In the genomic region with DNA sequence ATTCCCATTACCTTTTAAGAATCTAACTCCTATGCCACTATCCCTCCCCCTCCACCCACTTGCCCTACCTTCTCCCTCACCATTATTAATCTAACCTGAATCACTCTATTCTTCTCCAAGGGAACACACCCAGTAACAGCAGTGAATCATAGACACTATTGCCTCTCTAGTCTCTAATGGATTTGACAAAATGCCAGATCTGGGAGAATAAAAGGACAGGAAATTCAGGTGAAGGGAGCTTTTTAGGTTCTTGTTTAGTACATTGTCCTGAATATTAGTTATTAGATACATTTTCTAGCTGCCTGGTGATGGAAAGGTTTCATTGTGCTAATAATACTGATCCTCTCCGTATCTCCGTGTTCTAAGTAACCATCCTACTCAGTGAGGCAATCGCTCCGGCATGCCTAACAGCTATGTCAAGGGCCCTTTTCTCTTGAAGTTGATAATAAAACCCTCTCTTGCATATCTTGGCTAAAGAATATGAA, we compare ENCODE assay signal across 16 cellular contexts. TPM values are rescaled to one million over a fixed set of nuclear protein-coding genes. Genes with fewer than 3 reads are reported as not detected.
DNase-seq lines count a peak whose midpoint lies in the region; ATAC-seq, FAIRE-seq and TF ChIP-seq lines count a peak whose summit lies in the region.
"Had no signal": no experiment of that assay in that cellular context is flagged by ENCODE, and none has a peak within 500 bp of the region (broad histone marks: within the 10 kb centered on the region; RNA-seq: fewer than 3 reads in every experiment).

No MANE protein-coding gene starts in this region.

- no peaks in the 10 kb centered on the region; the same call in 1 of the 2 replicates for H3K9me1 ChIP-seq in IMR-90 (ENCODE audit: insufficient read depth, low read length)
- H3K9me1 ChIP-seq in keratinocyte (ENCODE audit: control insufficient read depth, extremely low read depth, insufficient read depth, low read length): no peaks in the 10 kb centered on the region

- POLR2A ChIA-PET in IMR-90 (lab: Charles Lee; ENCODE audit: unreplicated experiment): no interaction called here

- no peak overlapping the region for H2BK5ac ChIP-seq in IMR-90 (ENCODE audit: low read depth, low read length, poor library complexity, severe bottlenecking)

- no peak overlapping the region for H3K14ac ChIP-seq in IMR-90 (replicated peaks; ENCODE audit: low read depth, low read length)

- in situ Hi-C loops in ACHN (cut with HindIII; ENCODE audit: low pct_ligation_motif_present, low pct_unique_long_range_greater_than_20kb, low sequenced_read_pairs) (no loop called here), IMR-90 (cut with MboI; ENCODE audit: low sequenced_read_pairs) (no loop called here)

- DNase-seq in ACHN: peak; percentile 89
- peak; percentile 43 for DNase-seq in IMR-90
- peak; percentile 91 for DNase-seq in SW480 (ENCODE audit: low spot score)
- DNase-seq in keratinocyte (ENCODE audit: low read depth, low spot score): no peak
- DNase-seq in chondrocyte (ENCODE audit: low spot score): no peak
- DNase-seq in SIG-M5 (lab: John Stamatoyannopoulos, UW): no peak
- no peak for DNase-seq in ecto neural progenitor cell (ENCODE audit: low spot score)
- DNase-seq: activated CD4-positive, alpha-beta T cell treated with anti-CD3 and anti-CD28 coated beads, Interleukin-2, amount 50 U/mL, for 4 hours; NCI-H2171; ovary had no signal

- H3K27ac Mint-ChIP-seq in chondrocyte (ENCODE audit: unreplicated experiment): no peak overlapping the region
- H3K27ac Mint-ChIP-seq: activated naive CD4-positive, alpha-beta T cell treated with anti-CD3 and anti-CD28 coated beads, Interleukin-2, amount 50 U/mL, for 24 hours had no signal

- no peak overlapping the region for H3K4me2 ChIP-seq in IMR-90 (ENCODE audit: low read depth, low read length)
- peak overlapping the region; percentile 75 for H3K4me2 ChIP-seq in keratinocyte (ENCODE audit: control insufficient read depth, extremely low read depth, insufficient read depth, low read depth, low read length)
- H3K4me2 ChIP-seq: BLaER1 treated with 17β-estradiol and CSF1 and Interleukin-3, amounts not matched to agents 10 nM and 100 nM had no signal

- no peaks in the 10 kb centered on the region for H4K20me1 ChIP-seq in IMR-90 (ENCODE audit: insufficient read depth, low read length)
- no peaks in the 10 kb centered on the region for H4K20me1 ChIP-seq in keratinocyte (ENCODE audit: control insufficient read depth, extremely low read depth, insufficient read depth, low read length)
- H4K20me1 ChIP-seq: BLaER1 treated with 17β-estradiol and CSF1 and Interleukin-3, amounts not matched to agents 10 nM and 100 nM had no signal

- H3K4me1 ChIP-seq in IMR-90 (ENCODE audit: control insufficient read depth, insufficient read depth, low read length) (no peaks in the 10 kb centered on the region; the same call in 1 of the 2 replicates), keratinocyte (ENCODE audit: control insufficient read depth, extremely low read depth, insufficient read depth, low read length) (peaks cover 60% of the 10 kb centered on the region)

- no peaks in the 10 kb centered on the region for H3K9me3 Mint-ChIP-seq in chondrocyte (ENCODE audit: low read depth)
- H3K9me3 Mint-ChIP-seq: activated naive CD4-positive, alpha-beta T cell treated with anti-CD3 and anti-CD28 coated beads, Interleukin-2, amount 50 U/mL, for 24 hours had no signal

- H3K9me3 ChIP-seq in IMR-90 (ENCODE audit: control insufficient read depth, insufficient read depth, low read length) (no peaks in the 10 kb centered on the region), keratinocyte (ENCODE audit: control insufficient read depth, low read depth, low read length) (no peaks in the 10 kb centered on the region)
- H3K9me3 ChIP-seq: BLaER1 treated with 17β-estradiol and CSF1 and Interleukin-3, amounts not matched to agents 10 nM and 100 nM; ovary; thoracic aorta had no signal

- no peak overlapping the region for H4K91ac ChIP-seq in IMR-90 (ENCODE audit: insufficient read depth, low read depth, low read length)

- H3K27ac ChIP-seq in IMR-90 (ENCODE audit: insufficient read depth, low read length): no peak overlapping the region
- H3K27ac ChIP-seq in keratinocyte (ENCODE audit: control insufficient read depth, insufficient read depth, low read length): peak overlapping the region; percentile 99
- H3K27ac ChIP-seq: BLaER1 treated with 17β-estradiol and CSF1 and Interleukin-3, amounts not matched to agents 10 nM and 100 nM; HL-60; ovary; thoracic aorta had no signal

- H3K4me1 Mint-ChIP-seq in chondrocyte (ENCODE audit: low read depth): peaks cover 20% of the 10 kb centered on the region

- no peak for TF ChIP-seq RAD21 in IMR-90 (IDR thresholded peaks at IDR 0.05; ENCODE audit: low read length)

- H3K79me1 ChIP-seq in IMR-90 (ENCODE audit: low read depth in 1 of 2, low read length in 2 of 2): peaks cover 0 to 7% of the 10 kb centered on the region in 2 experiments; a peak in 2 of 4 replicates

- TF ChIP-seq CTCF in IMR-90 (conservative IDR thresholded peaks at IDR 0.05; ENCODE audit: low read depth, low read length) (no peak), keratinocyte (optimal IDR thresholded peaks at IDR 0.05 in 1 of 3, IDR thresholded peaks at IDR 0.05 in 1 of 3, conservative IDR thresholded peaks at IDR 0.05 in 1 of 3; ENCODE audit: extremely low read depth in 1 of 3, insufficient read depth in 2 of 3, low read length in 3 of 3) (no peak), chondrocyte (IDR thresholded peaks at IDR 0.05) (no peak)

- dilution Hi-C loops in IMR-90 (cut with HindIII; ENCODE audit: low sequenced_read_pairs, unreplicated experiment): no loop called here
- dilution Hi-C loops in keratinocyte (cut with MboI; ENCODE audit: extremely low pct_ligation_motif_present, low sequenced_read_pairs): no loop called here

- H4K5ac ChIP-seq in IMR-90 (ENCODE audit: low read depth, low read length): no peak overlapping the region

- H3K36me3 ChIP-seq in IMR-90 (ENCODE audit: control insufficient read depth, insufficient read depth, low read length) (no peaks in the 10 kb centered on the region), keratinocyte (ENCODE audit: control insufficient read depth in 2 of 2, extremely low read depth in 1 of 2, insufficient read depth in 2 of 2, low read length in 2 of 2) (no peaks in the 10 kb centered on the region)
- H3K36me3 ChIP-seq: BLaER1 treated with 17β-estradiol and CSF1 and Interleukin-3, amounts not matched to agents 10 nM and 100 nM; ovary; thoracic aorta had no signal

- peak; percentile 96 for FAIRE-seq in keratinocyte (lab: Jason Lieb, UNC)
- FAIRE-seq: GM19239 had no signal

- no TSS peak for BruUV-seq in IMR-90 (replicated peaks; lab: Mats Ljungman, UMichigan)

- no peak for TF ChIP-seq POLR2A in IMR-90 (IDR thresholded peaks at IDR 0.05; ENCODE audit: low read depth, low read length)

- no peak overlapping the region for H2AK9ac ChIP-seq in IMR-90 (replicated peaks; ENCODE audit: low read depth, low read length, poor library complexity)

- H3K18ac ChIP-seq in IMR-90 (ENCODE audit: low read depth, low read length): no peak overlapping the region

- no peak overlapping the region for H3K4me3 ChIP-seq in IMR-90 (ENCODE audit: insufficient read depth, low read depth, low read length)
- no peak overlapping the region for H3K4me3 ChIP-seq in keratinocyte (ENCODE audit: control insufficient read depth in 2 of 3, extremely low read depth in 1 of 3, insufficient read depth in 2 of 3, low read depth in 1 of 3, low read length in 3 of 3)
- H3K4me3 ChIP-seq: BLaER1 treated with 17β-estradiol and CSF1 and Interleukin-3, amounts not matched to agents 10 nM and 100 nM; ovary; thoracic aorta had no signal

- H3K4me3 Mint-ChIP-seq in chondrocyte (ENCODE audit: unreplicated experiment): no peak overlapping the region
- H3K4me3 Mint-ChIP-seq: activated naive CD4-positive, alpha-beta T cell treated with anti-CD3 and anti-CD28 coated beads, Interleukin-2, amount 50 U/mL, for 24 hours had no signal

- no peak overlapping the region for H3K23ac ChIP-seq in IMR-90 (ENCODE audit: low read depth, low read length)

- no peak overlapping the region for H2AK5ac ChIP-seq in IMR-90 (ENCODE audit: low read depth, low read length)

- no peak for ATAC-seq in IMR-90 (ENCODE audit: low read depth)
- no peak for ATAC-seq in HG02623 (IDR thresholded peaks at IDR 0.05; ENCODE audit: unreplicated experiment)

- no peaks in the 10 kb centered on the region for H3K36me3 Mint-ChIP-seq in chondrocyte (ENCODE audit: low read depth)
- H3K36me3 Mint-ChIP-seq: activated naive CD4-positive, alpha-beta T cell treated with anti-CD3 and anti-CD28 coated beads, Interleukin-2, amount 50 U/mL, for 24 hours had no signal

- no peak overlapping the region for H2BK20ac ChIP-seq in IMR-90 (ENCODE audit: low read depth, low read length)

- H3K56ac ChIP-seq in IMR-90 (ENCODE audit: extremely low read depth, insufficient read depth, low read length): no peak overlapping the region

- H3K27me3 Mint-ChIP-seq in chondrocyte (ENCODE audit: low read depth): no peaks in the 10 kb centered on the region
- H3K27me3 Mint-ChIP-seq: activated naive CD4-positive, alpha-beta T cell treated with anti-CD3 and anti-CD28 coated beads, Interleukin-2, amount 50 U/mL, for 24 hours had no signal

- H3K4ac ChIP-seq in IMR-90 (ENCODE audit: low read depth, low read length): no peak overlapping the region

- H2BK120ac ChIP-seq in IMR-90 (ENCODE audit: low read depth, low read length): no peak overlapping the region

- H3K79me2 ChIP-seq in keratinocyte (ENCODE audit: control insufficient read depth, insufficient read depth, low read length): peaks cover 9% of the 10 kb centered on the region

- WGBS in IMR-90 (ENCODE audit: extremely low coverage in 2 of 2, insufficient read length in 1 of 2), 2 experiments: no CpG with 5 or more reads among the region's 4 CpGs

- intact Hi-C loops in IMR-90 (cut with micrococcal nuclease): no loop called here

- CTCF ChIA-PET in IMR-90 (lab: Yijun Ruan, JAX): no interaction called here

- H2AFZ ChIP-seq in IMR-90 (replicated peaks; ENCODE audit: low read length, poor library complexity) (no peak overlapping the region), keratinocyte (ENCODE audit: control insufficient read depth, low read length) (no peak overlapping the region)

- H4K8ac ChIP-seq in IMR-90 (ENCODE audit: low read depth in 2 of 2, low read length in 2 of 2): no peak overlapping the region

- no peak overlapping the region for H2BK15ac ChIP-seq in IMR-90 (ENCODE audit: low read depth, low read length)

- no peaks in the 10 kb centered on the region for H3K27me3 ChIP-seq in IMR-90 (ENCODE audit: control insufficient read depth, insufficient read depth, low read length)
- no peaks in the 10 kb centered on the region for H3K27me3 ChIP-seq in keratinocyte (ENCODE audit: control insufficient read depth, extremely low read depth, insufficient read depth, low read length)
- H3K27me3 ChIP-seq: BLaER1 treated with 17β-estradiol and CSF1 and Interleukin-3, amounts not matched to agents 10 nM and 100 nM; ovary had no signal

- H3K9ac ChIP-seq in IMR-90 (ENCODE audit: low read depth, low read length) (no peak overlapping the region), keratinocyte (ENCODE audit: control insufficient read depth, extremely low read depth, insufficient read depth, low read length) (peak overlapping the region; percentile 100)
- H3K9ac ChIP-seq: BLaER1 treated with 17β-estradiol and CSF1 and Interleukin-3, amounts not matched to agents 10 nM and 100 nM had no signal

RNA-seq across cellular contexts. Expression of gene SFR1, which starts 4.1 kb away (rescaled TPM):
- total RNA-seq in IMR-90 (2012; rRNA removed) (1.6 and 5.6 TPM in 2 replicates), chondrocyte (3.7 to 5.5 TPM (median 4.6 TPM) in 3 replicates)
- polyA plus RNA-seq in IMR-90 (2012; rRNA removed) (2.0 and 2.3 TPM in 2 replicates), keratinocyte (6.1 to 10.9 TPM (median 10.4 TPM) in 3 replicates)
- polyA plus RNA-seq in IMR-90 (2012; cell fraction: cytosol; rRNA removed): 0.42 and 1.0 TPM in 2 replicates
- 0.08 and 1.3 TPM in 2 replicates for polyA plus RNA-seq in IMR-90 (2012; cell fraction: nucleus; rRNA removed; ENCODE audit: low replicate concordance)
- polyA plus RNA-seq in keratinocyte (2011; ENCODE audit: low read depth): 0.52 TPM
- 8.5 and 13.2 TPM in 2 replicates for polyA plus RNA-seq in keratinocyte (2011; cell fraction: cytosol; rRNA removed)
- 8.1 and 11.3 TPM in 2 replicates for polyA plus RNA-seq in keratinocyte (2011; cell fraction: nucleus; rRNA removed)
- polyA plus RNA-seq in keratinocyte (2012; ENCODE audit: low replicate concordance): 2.9 and 10.3 TPM in 2 replicates
- polyA minus RNA-seq in keratinocyte: 1.4 to 4.9 TPM (median 2.2 TPM) in 3 replicates
- 4.8 TPM for polyA minus RNA-seq in keratinocyte (2011; cell fraction: cytosol; rRNA and poly(A)+ RNA removed)
- polyA minus RNA-seq in keratinocyte (2011; cell fraction: nucleus; rRNA and poly(A)+ RNA removed): 0.95 and 3.3 TPM in 2 replicates

RNA-seq across cellular contexts. Expression of gene COL17A1, which starts 32.2 kb away (rescaled TPM):
- total RNA-seq in IMR-90 (2012; rRNA removed) (0.18 and 0.83 TPM in 2 replicates), chondrocyte (not detected in 3 replicates)
- polyA plus RNA-seq in IMR-90 (2012; rRNA removed) (0.14 and 0.32 TPM in 2 replicates), keratinocyte (2,386 to 3,374 TPM (median 2,587 TPM) in 3 replicates)
- 0.11 TPM in 2 replicates for polyA plus RNA-seq in IMR-90 (2012; cell fraction: cytosol; rRNA removed)
- polyA plus RNA-seq in IMR-90 (2012; cell fraction: nucleus; rRNA removed; ENCODE audit: low replicate concordance): 0.60 and 0.83 TPM in 2 replicates
- polyA plus RNA-seq in keratinocyte (2011; ENCODE audit: low read depth): 1,575 TPM
- polyA plus RNA-seq in keratinocyte (2011; cell fraction: cytosol; rRNA removed): 607 and 731 TPM in 2 replicates
- polyA plus RNA-seq in keratinocyte (2011; cell fraction: nucleus; rRNA removed): 5,094 and 5,558 TPM in 2 replicates
- polyA plus RNA-seq in keratinocyte (2012; ENCODE audit: low replicate concordance): 1,046 and 1,745 TPM in 2 replicates
- 1,846 to 2,703 TPM (median 1,967 TPM) in 3 replicates for polyA minus RNA-seq in keratinocyte
- 838 TPM for polyA minus RNA-seq in keratinocyte (2011; cell fraction: cytosol; rRNA and poly(A)+ RNA removed)
- polyA minus RNA-seq in keratinocyte (2011; cell fraction: nucleus; rRNA and poly(A)+ RNA removed): 2,909 and 4,339 TPM in 2 replicates

Comparison
In these comparisons a context has a peak if more than half of its experiments do, and no peak if none do; other contexts are left out.
1. DNase-seq: peak in ACHN (single experiment), IMR-90 (single experiment) and SW480 (single experiment); none in keratinocyte (single experiment), chondrocyte (single experiment), SIG-M5 (single experiment) and ecto neural progenitor cell (single experiment).